20 cellular contexts compared by ENCODE assay signal in the genomic region with DNA sequence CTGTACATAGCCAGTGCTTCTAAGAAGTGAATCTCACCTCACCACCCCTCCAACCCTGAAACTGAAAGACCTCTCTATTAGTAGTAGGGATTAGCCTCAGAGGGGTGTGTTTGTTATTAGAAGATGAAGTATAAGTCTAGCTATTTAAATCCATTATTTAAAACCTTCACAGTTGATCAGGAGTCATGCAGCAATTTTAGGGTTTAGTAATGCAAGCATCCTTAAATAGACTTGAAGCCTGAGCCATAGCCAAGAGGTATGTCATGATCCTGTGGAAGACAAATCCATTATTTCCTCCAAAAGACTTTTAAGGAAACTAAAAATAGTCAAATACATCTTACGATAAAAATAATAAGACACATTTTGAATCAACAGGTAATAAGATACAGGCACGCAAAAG.
"Had no signal": no experiment of that assay in that cellular context is flagged by ENCODE, and none has a peak within 500 bp of the region (broad histone marks: within the 10 kb centered on the region; RNA-seq: fewer than 3 reads in every experiment).

No MANE protein-coding gene starts in this region.

- H3K9me3 ChIP-seq: right atrium auricular region, SJSA1, suprapubic skin had no signal

- H3K4me3 Mint-ChIP-seq: activated CD4-positive, alpha-beta T cell treated with anti-CD3 and anti-CD28 coated beads, Interleukin-2, amount 10 ng/mL, durations not matched to agents 7 days and 5 days; activated T-helper 1 cell treated with anti-CD3 and anti-CD28 coated beads, Interleukin-12 subunit alpha, Interleukin-12 subunit beta, Interleukin-2, Interleukin-4 antibody, amounts not matched to agents 30 ng/mL and 10 ng/mL and 1 ng/mL, durations not matched to agents 14 hours and 24 hours and 36 hours; naive B cell had no signal

- FAIRE-seq: bronchial epithelial cell, endometrium, TTC549 had no signal

- H3K4me1 ChIP-seq: SJSA1, suprapubic skin had no signal

- ATAC-seq: esophagus mucosa had no signal

- H3K4me3 ChIP-seq: right atrium auricular region, SJSA1, skin epidermis, suprapubic skin had no signal

- H3K27me3 Mint-ChIP-seq: activated CD4-positive, alpha-beta T cell treated with anti-CD3 and anti-CD28 coated beads, Interleukin-2, amount 10 ng/mL, durations not matched to agents 7 days and 5 days; naive B cell had no signal

- H3K27ac Mint-ChIP-seq: activated CD4-positive, alpha-beta T cell treated with anti-CD3 and anti-CD28 coated beads, Interleukin-2, amount 10 ng/mL, durations not matched to agents 7 days and 5 days; activated T-helper 1 cell treated with anti-CD3 and anti-CD28 coated beads, Interleukin-12 subunit alpha, Interleukin-12 subunit beta, Interleukin-2, Interleukin-4 antibody, amounts not matched to agents 30 ng/mL and 10 ng/mL and 1 ng/mL, durations not matched to agents 14 hours and 24 hours and 36 hours; naive B cell had no signal

- H3K27me3 ChIP-seq: right atrium auricular region, SJSA1, suprapubic skin had no signal

- H3K27ac ChIP-seq: SJSA1, skin epidermis, suprapubic skin had no signal

- H3K9me3 Mint-ChIP-seq: activated CD4-positive, alpha-beta T cell treated with anti-CD3 and anti-CD28 coated beads, Interleukin-2, amount 10 ng/mL, durations not matched to agents 7 days and 5 days; activated T-helper 1 cell treated with anti-CD3 and anti-CD28 coated beads, Interleukin-12 subunit alpha, Interleukin-12 subunit beta, Interleukin-2, Interleukin-4 antibody, amounts not matched to agents 30 ng/mL and 10 ng/mL and 1 ng/mL, durations not matched to agents 14 hours and 24 hours and 36 hours had no signal

- H3K36me3 Mint-ChIP-seq: naive B cell had no signal

- H3K36me3 ChIP-seq: right atrium auricular region, SJSA1, suprapubic skin had no signal

- H3K4me1 Mint-ChIP-seq: activated CD4-positive, alpha-beta T cell treated with anti-CD3 and anti-CD28 coated beads, Interleukin-2, amount 10 ng/mL, durations not matched to agents 7 days and 5 days; naive B cell had no signal

- DNase-seq: activated CD4-positive, alpha-beta T cell treated with anti-CD3 and anti-CD28 coated beads, Interleukin-2, amount 10 ng/mL, durations not matched to agents 7 days and 5 days; activated CD8-positive, alpha-beta memory T cell treated with anti-CD3 and anti-CD28 coated beads for 24 hours; activated naive CD4-positive, alpha-beta T cell; anterior cingulate cortex; foreskin fibroblast; hypothalamus; kidney; naive B cell; stimulated activated CD4-positive, alpha-beta T cell treated with anti-CD3 and anti-CD28 coated beads, Interleukin-4, amount 100 ng/mL, for 24 hours; stimulated activated naive CD4-positive, alpha-beta T cell; T-helper 2 cell had no signal
